ENCODE assay signal across 10 cellular contexts in genomic region chr5:180314106-180314505, GRCh38. TPM values are rescaled to one million over a fixed set of nuclear protein-coding genes. Genes with fewer than 3 reads are reported as not detected.
A peak's percentile ranks its signal among the peaks of the same experiment; 100 is the strongest.
DNase-seq lines count a peak whose midpoint lies in the region; ATAC-seq and TF ChIP-seq lines count a peak whose summit lies in the region.
"Had no signal": no experiment of that assay in that cellular context is flagged by ENCODE, and none has a peak within 500 bp of the region (broad histone marks: within the 10 kb centered on the region; RNA-seq: fewer than 3 reads in every experiment).

No MANE protein-coding gene starts in this region.

- H3K27me3 ChIP-seq in BJ (ENCODE audit: control insufficient read depth, insufficient read depth, low read length) (no peaks in the 10 kb centered on the region), kidney epithelial cell (ENCODE audit: control insufficient read depth, insufficient read depth, low read length) (no peaks in the 10 kb centered on the region)
- H3K27me3 ChIP-seq: Peyer's patch had no signal

- DNase-seq in BJ (ENCODE audit: low read depth), result no peak
- DNase-seq in SW480 (ENCODE audit: low spot score), result peak; percentile 31
- no peak for DNase-seq in kidney epithelial cell (ENCODE audit: low read depth)
- DNase-seq in activated CD8-positive, alpha-beta memory T cell treated with anti-CD3 and anti-CD28 coated beads, Interleukin-2, amount 50 U/mL, for 48 hours, result no peak
- DNase-seq: NCI-H1417 treated with DMSO at 0.1 percent for 48 hours had no signal

- H3K4me3 ChIP-seq in BJ (ENCODE audit: low read depth, low read length), result peak overlapping the region; percentile 9; the same call in 1 of the 2 replicates
- H3K4me3 ChIP-seq in kidney epithelial cell (ENCODE audit: low read depth, low read length), result peak overlapping the region; percentile 50

- H3K36me3 ChIP-seq in BJ (ENCODE audit: control insufficient read depth, insufficient read depth, low read length) (no peaks in the 10 kb centered on the region; the same call in 1 of the 2 replicates), kidney epithelial cell (ENCODE audit: control insufficient read depth, insufficient read depth, low read length) (no peaks in the 10 kb centered on the region)
- H3K36me3 ChIP-seq: Peyer's patch had no signal

- CTCF ChIA-PET in BJ (lab: Yijun Ruan, JAX), result interaction anchor here (3.6 to 4.1 kb wide), 3 partner anchors 10 to 20 kb away, joined by 19 to 51 read pairs (median 43); no protein-coding TSS in a partner anchor

- TF ChIP-seq CTCF in BJ (IDR thresholded peaks at IDR 0.05; ENCODE audit: insufficient read depth, low read depth, low read length) (no peak), kidney epithelial cell (IDR thresholded peaks at IDR 0.05; ENCODE audit: insufficient read depth, low read length, poor library complexity, severe bottlenecking) (no peak)

- ATAC-seq in GM19351 (IDR thresholded peaks at IDR 0.05; ENCODE audit: unreplicated experiment) (peak; percentile 14), HG02588 (IDR thresholded peaks at IDR 0.05; ENCODE audit: unreplicated experiment) (no peak), HG02642 (IDR thresholded peaks at IDR 0.05; ENCODE audit: poor library complexity, unreplicated experiment) (no peak), GM19023 (IDR thresholded peaks at IDR 0.05; ENCODE audit: unreplicated experiment) (no peak)

- POLR2A ChIA-PET in BJ (lab: Charles Lee), result no interaction called here

RNA-seq across cellular contexts. Expression of gene MAPK9, which starts 22.2 kb away (rescaled TPM):
- 31.6 and 35.0 TPM in 2 replicates for polyA plus RNA-seq in BJ (2011; rRNA removed)
- 22.7 and 25.0 TPM in 2 replicates for polyA minus RNA-seq in BJ (2011; rRNA and poly(A)+ RNA removed)
- total RNA-seq in kidney epithelial cell, result 22.5 and 25.1 TPM in 2 replicates

RNA-seq across cellular contexts. Expression of gene GFPT2, which starts 39.0 kb away (rescaled TPM):
- polyA plus RNA-seq in BJ (2011; rRNA removed), result 4.7 and 6.1 TPM in 2 replicates
- polyA minus RNA-seq in BJ (2011; rRNA and poly(A)+ RNA removed), result 2.4 and 4.3 TPM in 2 replicates
- 4.0 and 7.7 TPM in 2 replicates for total RNA-seq in kidney epithelial cell
